In the genomic region with DNA sequence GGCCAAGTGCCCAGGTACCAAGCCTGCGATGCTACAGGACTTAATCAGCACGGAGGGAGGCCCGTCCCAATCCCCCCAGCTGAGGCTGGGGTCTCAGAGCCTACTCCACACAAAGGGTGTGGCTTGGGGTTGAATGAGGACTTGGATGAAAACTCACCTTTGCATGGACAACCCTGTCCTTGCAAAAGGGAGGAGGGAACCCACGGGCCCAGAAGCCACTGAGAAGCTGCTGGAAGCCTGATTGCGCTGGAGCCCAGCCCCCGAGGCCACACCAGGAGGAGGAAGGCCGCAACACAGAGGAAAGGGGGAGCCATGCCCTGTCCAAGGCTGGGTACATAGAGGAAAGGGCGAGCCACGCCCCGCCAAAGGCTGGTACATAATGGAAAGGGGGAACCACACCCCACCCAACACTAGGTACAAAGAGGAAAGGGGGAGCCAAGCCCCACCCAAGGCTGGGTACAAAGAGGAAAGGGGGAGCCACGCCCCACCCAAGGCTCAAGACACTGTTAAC, we compare ENCODE assay signal across 15 cellular contexts.
"Had no signal": no experiment of that assay in that cellular context is flagged by ENCODE, and none has a peak within 500 bp of the region (broad histone marks: within the 10 kb centered on the region; RNA-seq: fewer than 3 reads in every experiment).

No MANE protein-coding gene starts in this region.

- H3K9me3 Mint-ChIP-seq: central memory CD8-positive, alpha-beta T cell; effector memory CD8-positive, alpha-beta T cell had no signal

- H3K36me3 ChIP-seq: adrenal gland, gastrocnemius medialis, heart right ventricle, suprapubic skin, uterus had no signal

- DNase-seq: activated CD4-positive, CD25-positive, alpha-beta regulatory T cell; activated naive CD4-positive, alpha-beta T cell treated with Interleukin-2 at 50 U/mL for 16 hours; activated T-cell treated with anti-CD3 and anti-CD28 coated beads, Interleukin-2, amount 50 U/mL, for 48 hours; effector memory CD8-positive, alpha-beta T cell; gastrocnemius medialis; heart right ventricle; left ventricle myocardium superior; stimulated activated CD4-positive, alpha-beta T cell treated with anti-CD3 and anti-CD28 coated beads, Interleukin-2, amount 100 ng/mL, for 24 hours; stimulated activated naive CD4-positive, alpha-beta T cell treated with Interleukin-2 at 50 U/mL for 16 hours had no signal

- H3K4me3 ChIP-seq: adrenal gland, gastrocnemius medialis, heart right ventricle, suprapubic skin, uterus had no signal

- H3K9me3 ChIP-seq: adrenal gland, gastrocnemius medialis, heart right ventricle, suprapubic skin, uterus had no signal

- H3K27me3 ChIP-seq: adrenal gland, gastrocnemius medialis, heart right ventricle, uterus had no signal

- ATAC-seq: effector memory CD8-positive, alpha-beta T cell; gastrocnemius medialis; heart right ventricle; left ventricle myocardium superior had no signal

- H3K4me3 Mint-ChIP-seq: central memory CD8-positive, alpha-beta T cell; effector memory CD8-positive, alpha-beta T cell had no signal

- H3K4me1 Mint-ChIP-seq: central memory CD8-positive, alpha-beta T cell had no signal

- FAIRE-seq: keratinocyte had no signal

- H3K27ac ChIP-seq: adrenal gland, epithelial cell of prostate, gastrocnemius medialis, heart right ventricle, suprapubic skin, uterus had no signal

- H3K4me1 ChIP-seq: adrenal gland, uterus had no signal
